In the genomic region with DNA sequence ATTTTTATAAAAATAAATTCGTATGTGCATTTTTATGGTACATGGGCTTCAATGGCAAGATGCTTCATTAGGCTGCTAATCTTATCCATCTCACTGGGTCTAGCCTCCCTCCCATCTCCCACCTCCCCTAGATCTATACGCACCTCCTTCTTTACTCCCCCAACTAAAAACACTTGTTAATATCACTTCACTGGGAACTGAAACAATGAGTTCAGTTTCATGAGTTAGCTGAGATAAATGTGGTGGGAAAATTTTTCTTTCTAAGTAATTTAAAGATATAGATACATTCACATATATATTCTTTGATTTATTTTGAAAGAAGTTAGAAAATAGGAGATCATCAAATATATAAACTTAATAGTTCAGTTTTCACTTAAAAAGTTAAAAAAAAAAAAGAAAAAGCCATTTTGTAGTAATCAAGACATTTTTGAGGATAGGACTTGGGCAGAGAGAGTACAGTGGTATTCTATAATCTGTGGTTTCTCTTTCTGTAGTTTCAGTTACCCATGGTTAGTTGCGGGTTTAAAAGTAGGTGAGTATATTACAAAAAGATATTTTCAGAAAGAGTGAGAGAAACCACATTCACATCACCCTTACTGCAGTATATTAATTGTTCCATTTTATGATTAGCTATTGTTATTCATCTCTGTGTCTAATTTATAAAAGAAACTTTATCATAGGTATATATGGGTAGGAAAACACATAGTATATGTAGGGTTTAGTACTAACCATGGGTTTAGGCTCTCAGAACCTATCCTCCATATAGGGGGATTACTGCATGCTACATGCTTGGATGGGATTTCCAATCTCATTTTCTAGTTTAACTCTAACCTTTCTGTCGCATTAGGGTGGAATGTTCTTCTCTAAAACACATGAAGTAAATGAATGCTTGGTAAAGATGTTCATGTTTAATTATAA, we compare ENCODE assay signal across 11 cellular contexts.
DNase-seq lines count a peak whose midpoint lies in the region; ATAC-seq and TF ChIP-seq lines count a peak whose summit lies in the region.
"Had no signal": no experiment of that assay in that cellular context is flagged by ENCODE, and none has a peak within 500 bp of the region (broad histone marks: within the 10 kb centered on the region; RNA-seq: fewer than 3 reads in every experiment).

No MANE protein-coding gene starts in this region.

- H3K27ac ChIP-seq in CD4-positive, CD25-positive, alpha-beta regulatory T cell (ENCODE audit: insufficient read depth, low read length, poor library complexity, severe bottlenecking) = peak overlapping the region; percentile 43
- H3K27ac ChIP-seq in PC-9 (peak overlapping the region; percentile 11; the same call in 1 of the 2 replicates), tibial artery (no peak overlapping the region), thyroid gland (no peak overlapping the region)
- H3K27ac ChIP-seq: BLaER1 treated with 17β-estradiol and CSF1 and Interleukin-3, amounts not matched to agents 10 nM and 100 nM; cardiac muscle cell had no signal

- no peak for TF ChIP-seq POLR2A in thyroid gland (IDR thresholded peaks at IDR 0.05)

- H3K27ac Mint-ChIP-seq in CD4-positive, CD25-positive, alpha-beta regulatory T cell = peak overlapping the region; percentile 22 to 79 (median 61)

- H3F3A ChIP-seq in PC-9 (ENCODE audit: insufficient read depth, low read depth) = peaks cover 14% of the 10 kb centered on the region; the same call in 1 of the 2 replicates

- peak overlapping the region in 2 of 4 donors; percentile 21 to 27 for H3K4me3 Mint-ChIP-seq in CD4-positive, CD25-positive, alpha-beta regulatory T cell

- H3K9me2 ChIP-seq in PC-9 (ENCODE audit: insufficient read depth) = no peaks in the 10 kb centered on the region; the same call in none of the 2 replicates

- peak overlapping the region; percentile 16; the same call in 1 of the 2 replicates for H3K4me2 ChIP-seq in PC-9

- no peaks in the 10 kb centered on the region for H3K9me3 ChIP-seq in CD4-positive, CD25-positive, alpha-beta regulatory T cell (ENCODE audit: control insufficient read depth in 2 of 2, low read length in 2 of 2)
- H3K9me3 ChIP-seq in PC-9 (ENCODE audit: insufficient read depth, low read depth) = no peaks in the 10 kb centered on the region
- H3K9me3 ChIP-seq in tibial artery = no peaks in the 10 kb centered on the region
- H3K9me3 ChIP-seq in thyroid gland = no peaks in the 10 kb centered on the region
- H3K9me3 ChIP-seq: BLaER1 treated with 17β-estradiol and CSF1 and Interleukin-3, amounts not matched to agents 10 nM and 100 nM had no signal

- no peaks in the 10 kb centered on the region for H3K36me3 Mint-ChIP-seq in CD4-positive, CD25-positive, alpha-beta regulatory T cell

- peak in 2 of 3 donors; percentile 16 to 73 for DNase-seq in CD4-positive, CD25-positive, alpha-beta regulatory T cell
- DNase-seq in PC-9 (no peak), tibial artery (no peak), COLO668 (lab: John Stamatoyannopoulos, UW; ENCODE audit: unreplicated experiment) (no peak), thyroid gland (no peak), left colon (no peak)

- ATAC-seq in CD4-positive, CD25-positive, alpha-beta regulatory T cell (ENCODE audit: low read depth in 2 of 2) = peak; percentile 47 to 65
- ATAC-seq in GM19043 (IDR thresholded peaks at IDR 0.05; ENCODE audit: low read depth, unreplicated experiment) (peak; percentile 90), HG02884 (IDR thresholded peaks at IDR 0.05; ENCODE audit: unreplicated experiment) (peak; percentile 92), left colon (no peak)
- ATAC-seq: HCT116 had no signal

- no TSS peak for BruUV-seq in PC-9 (replicated peaks; lab: Mats Ljungman, UMichigan)

- WGBS in thyroid gland, 2 donors = 88 to 92% methylated on average over 4 of the region's 4 CpGs

- peak overlapping the region; percentile 42 for H3K4me3 ChIP-seq in CD4-positive, CD25-positive, alpha-beta regulatory T cell (ENCODE audit: low read depth, low read length)
- H3K4me3 ChIP-seq in PC-9 (no peak overlapping the region), tibial artery (no peak overlapping the region), thyroid gland (replicated peaks in 1 of 3) (no peak overlapping the region)
- H3K4me3 ChIP-seq: BLaER1 treated with 17β-estradiol and CSF1 and Interleukin-3, amounts not matched to agents 10 nM and 100 nM; cardiac muscle cell had no signal

- intact Hi-C loops in PC-9 (cut with micrococcal nuclease; ENCODE audit: unreplicated experiment) (loop anchor here (10.0 kb wide), 1 partner anchor 190 kb away; no protein-coding TSS in a partner anchor), tibial artery (cut with DNase I; ENCODE audit: low total_unique reads) (no loop called here), thyroid gland (cut with DNase I) (no loop called here), left colon (cut with DNase I, micrococcal nuclease) (no loop called here)

- H3K36me3 ChIP-seq in CD4-positive, CD25-positive, alpha-beta regulatory T cell (ENCODE audit: control insufficient read depth, insufficient read depth, low read length) = no peaks in the 10 kb centered on the region
- H3K36me3 ChIP-seq in PC-9 (ENCODE audit: low read depth) (no peaks in the 10 kb centered on the region), tibial artery (no peaks in the 10 kb centered on the region), thyroid gland (no peaks in the 10 kb centered on the region)
- H3K36me3 ChIP-seq: BLaER1 treated with 17β-estradiol and CSF1 and Interleukin-3, amounts not matched to agents 10 nM and 100 nM; cardiac muscle cell had no signal

- TF ChIP-seq CTCF in PC-9 (conservative IDR thresholded peaks at IDR 0.05) (no peak), tibial artery (IDR thresholded peaks at IDR 0.05) (no peak), thyroid gland (IDR thresholded peaks at IDR 0.05) (no peak)

- H3K4me1 Mint-ChIP-seq in CD4-positive, CD25-positive, alpha-beta regulatory T cell = peaks cover 22 to 31% (median 28%) of the 10 kb centered on the region in 4 donors

- CTCF ChIA-PET in PC-9 (lab: Charles Lee) = interaction anchor here (0.6 kb wide), 1 partner anchor 61 kb away, joined by 3 read pairs; no protein-coding TSS in a partner anchor

- H3K4me1 ChIP-seq in CD4-positive, CD25-positive, alpha-beta regulatory T cell (ENCODE audit: control insufficient read depth, insufficient read depth, low read length, poor library complexity, severe bottlenecking) = peaks cover 22% of the 10 kb centered on the region
- H3K4me1 ChIP-seq in PC-9 (replicated peaks; ENCODE audit: insufficient read depth) (peaks cover 18% of the 10 kb centered on the region), tibial artery (no peaks in the 10 kb centered on the region), thyroid gland (no peaks in the 10 kb centered on the region)

- no peaks in the 10 kb centered on the region for H4K20me1 ChIP-seq in PC-9 (ENCODE audit: insufficient read depth)
- H4K20me1 ChIP-seq: BLaER1 treated with 17β-estradiol and CSF1 and Interleukin-3, amounts not matched to agents 10 nM and 100 nM had no signal

- H3K9me3 Mint-ChIP-seq in CD4-positive, CD25-positive, alpha-beta regulatory T cell = peaks cover 0 to 2% (median 0%) of the 10 kb centered on the region in 7 donors

- no peaks in the 10 kb centered on the region for H3K27me3 Mint-ChIP-seq in CD4-positive, CD25-positive, alpha-beta regulatory T cell

- H2AFZ ChIP-seq in PC-9 = no peak overlapping the region

- no peaks in the 10 kb centered on the region for H3K27me3 ChIP-seq in CD4-positive, CD25-positive, alpha-beta regulatory T cell (ENCODE audit: control insufficient read depth, insufficient read depth, low read length)
- no peaks in the 10 kb centered on the region for H3K27me3 ChIP-seq in PC-9 (ENCODE audit: insufficient read depth, low read depth)
- H3K27me3 ChIP-seq in tibial artery = no peaks in the 10 kb centered on the region
- no peaks in the 10 kb centered on the region for H3K27me3 ChIP-seq in thyroid gland
- H3K27me3 ChIP-seq: BLaER1 treated with 17β-estradiol and CSF1 and Interleukin-3, amounts not matched to agents 10 nM and 100 nM; cardiac muscle cell had no signal

- H3K79me2 ChIP-seq in PC-9 (ENCODE audit: low read depth) = no peaks in the 10 kb centered on the region

- POLR2A ChIA-PET in PC-9 (lab: Charles Lee; ENCODE audit: unreplicated experiment) = no interaction called here

Comparison
In these comparisons a context has a peak if more than half of its experiments do, and no peak if none do; other contexts are left out.
1. DNase-seq: peak in CD4-positive, CD25-positive, alpha-beta regulatory T cell (2 of 3); none in PC-9 (0 of 2), tibial artery (0 of 2), COLO668 (single experiment), thyroid gland (0 of 2) and left colon (0 of 2).
2. H3K27ac ChIP-seq: peak in CD4-positive, CD25-positive, alpha-beta regulatory T cell (single experiment) and PC-9 (single experiment); none in tibial artery (0 of 2) and thyroid gland (0 of 3).